In the genomic region with DNA sequence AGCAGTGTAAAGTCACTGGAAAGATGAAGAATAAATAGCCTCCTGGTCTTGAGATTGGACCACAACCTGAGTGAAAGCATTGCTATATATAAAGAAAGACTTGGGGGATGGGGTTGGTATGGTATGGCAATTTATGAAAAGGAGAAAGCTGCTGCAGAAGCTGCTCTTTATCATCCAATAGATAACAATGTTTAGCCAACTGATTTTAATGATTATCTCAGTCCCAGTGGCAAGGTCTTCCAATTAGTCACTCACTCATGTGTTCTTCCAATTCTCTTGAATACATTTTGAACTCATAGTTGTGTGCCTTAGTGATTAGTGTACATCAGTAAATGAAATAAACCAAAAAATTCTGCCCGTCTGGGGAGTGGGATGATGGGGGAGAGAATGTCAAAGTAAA, we compare ENCODE assay signal across 18 cellular contexts. TPM values are rescaled to one million over a fixed set of nuclear protein-coding genes. Genes with fewer than 3 reads are reported as not detected.
DNase-seq lines count a peak whose midpoint lies in the region; ATAC-seq, FAIRE-seq and TF ChIP-seq lines count a peak whose summit lies in the region.
"Had no signal": no experiment of that assay in that cellular context is flagged by ENCODE, and none has a peak within 500 bp of the region (broad histone marks: within the 10 kb centered on the region; RNA-seq: fewer than 3 reads in every experiment).

No MANE protein-coding gene starts in this region.

- 58% methylated on average over 1 of the region's 1 CpG for WGBS in A549 (ENCODE audit: missing lambda C conversion rate)

- H3K4me1 ChIP-seq in A549 = no peaks in the 10 kb centered on the region
- peaks cover 7% of the 10 kb centered on the region for H3K4me1 ChIP-seq in astrocyte (ENCODE audit: insufficient read depth, low read length)
- H3K4me1 ChIP-seq in PC-3 (ENCODE audit: insufficient read depth, low read length) = no peaks in the 10 kb centered on the region

- TF ChIP-seq EP300 in A549 (IDR thresholded peaks at IDR 0.05) = no peak

- H3K9me3 ChIP-seq in A549 (no peaks in the 10 kb centered on the region), astrocyte (ENCODE audit: insufficient read depth, low read depth, low read length) (no peaks in the 10 kb centered on the region), PC-3 (ENCODE audit: low read length) (no peaks in the 10 kb centered on the region)

- H3K9ac ChIP-seq in astrocyte (ENCODE audit: low read length) (no peak overlapping the region), PC-3 (ENCODE audit: low read length) (no peak overlapping the region)

- POLR2A ChIA-PET in A549 (lab: Yijun Ruan, JAX) (no interaction called here), PC-3 (lab: Charles Lee; ENCODE audit: unreplicated experiment) (no interaction called here)

- no peak overlapping the region for H3K4me3 ChIP-seq in A549
- no peak overlapping the region for H3K4me3 ChIP-seq in astrocyte (ENCODE audit: insufficient read depth, low read depth, low read length)
- no peak overlapping the region for H3K4me3 ChIP-seq in PC-3 (ENCODE audit: low read length)

- no peak overlapping the region for H3K27ac Mint-ChIP-seq in astrocyte (ENCODE audit: unreplicated experiment)
- no peak overlapping the region for H3K27ac Mint-ChIP-seq in activated T-cell treated with anti-CD3 and anti-CD28 coated beads, Interleukin-2, amount 50 U/mL, for 24 hours
- no peak overlapping the region for H3K27ac Mint-ChIP-seq in activated T-cell treated with anti-CD3 and anti-CD28 coated beads, Interleukin-2, amount 50 U/mL, for 72 hours
- H3K27ac Mint-ChIP-seq: CD4-positive, CD25-positive, alpha-beta regulatory T cell had no signal

- H3K4me1 Mint-ChIP-seq in astrocyte (ENCODE audit: low read depth, unreplicated experiment) = peaks cover 24% of the 10 kb centered on the region
- H3K4me1 Mint-ChIP-seq in activated T-cell treated with anti-CD3 and anti-CD28 coated beads, Interleukin-2, amount 50 U/mL, for 24 hours (ENCODE audit: low read depth) = no peaks in the 10 kb centered on the region
- no peaks in the 10 kb centered on the region for H3K4me1 Mint-ChIP-seq in activated T-cell treated with anti-CD3 and anti-CD28 coated beads, Interleukin-2, amount 50 U/mL, for 72 hours (ENCODE audit: low read depth)
- H3K4me1 Mint-ChIP-seq: CD4-positive, CD25-positive, alpha-beta regulatory T cell had no signal

- H4K20me1 ChIP-seq in astrocyte (ENCODE audit: insufficient read depth, low read length) (peaks cover 34% of the 10 kb centered on the region), PC-3 (ENCODE audit: low read length) (no peaks in the 10 kb centered on the region)

- TF ChIP-seq POLR2A in A549 (IDR thresholded peaks at IDR 0.05; ENCODE audit: low read length) = no peak

- H3K36me3 ChIP-seq in astrocyte (ENCODE audit: insufficient read depth, low read length) (peaks cover 5% of the 10 kb centered on the region), PC-3 (ENCODE audit: low read depth, low read length) (peaks cover 5% of the 10 kb centered on the region; the same call in 1 of the 2 replicates)

- peaks cover 4% of the 10 kb centered on the region for H3K36me3 Mint-ChIP-seq in astrocyte (ENCODE audit: low read depth, unreplicated experiment)
- H3K36me3 Mint-ChIP-seq in activated T-cell treated with anti-CD3 and anti-CD28 coated beads, Interleukin-2, amount 50 U/mL, for 24 hours (ENCODE audit: low read depth) = no peaks in the 10 kb centered on the region
- no peaks in the 10 kb centered on the region for H3K36me3 Mint-ChIP-seq in activated T-cell treated with anti-CD3 and anti-CD28 coated beads, Interleukin-2, amount 50 U/mL, for 72 hours (ENCODE audit: insufficient read depth in 2 of 2)
- H3K36me3 Mint-ChIP-seq: CD4-positive, CD25-positive, alpha-beta regulatory T cell had no signal

- no peaks in the 10 kb centered on the region for H3K9me3 Mint-ChIP-seq in astrocyte (ENCODE audit: unreplicated experiment)
- H3K9me3 Mint-ChIP-seq in activated T-cell treated with anti-CD3 and anti-CD28 coated beads, Interleukin-2, amount 50 U/mL, for 24 hours = no peaks in the 10 kb centered on the region
- no peaks in the 10 kb centered on the region for H3K9me3 Mint-ChIP-seq in activated T-cell treated with anti-CD3 and anti-CD28 coated beads, Interleukin-2, amount 50 U/mL, for 72 hours

- no peak overlapping the region for H3K27ac ChIP-seq in A549
- H3K27ac ChIP-seq in astrocyte (ENCODE audit: low read depth, low read length) = no peak overlapping the region
- H3K27ac ChIP-seq in PC-3 (ENCODE audit: low read length) = no peak overlapping the region
- H3K27ac ChIP-seq: HL-60, RWPE1 had no signal

- H3K27me3 ChIP-seq in astrocyte (ENCODE audit: insufficient read depth, low read length) = no peaks in the 10 kb centered on the region
- H3K27me3 ChIP-seq in PC-3 (ENCODE audit: low read length) = no peaks in the 10 kb centered on the region

- no peaks in the 10 kb centered on the region for H3K27me3 Mint-ChIP-seq in astrocyte (ENCODE audit: low read depth, unreplicated experiment)
- peaks cover under 1% of the 10 kb centered on the region for H3K27me3 Mint-ChIP-seq in activated T-cell treated with anti-CD3 and anti-CD28 coated beads, Interleukin-2, amount 50 U/mL, for 24 hours
- no peaks in the 10 kb centered on the region for H3K27me3 Mint-ChIP-seq in activated T-cell treated with anti-CD3 and anti-CD28 coated beads, Interleukin-2, amount 50 U/mL, for 72 hours (ENCODE audit: low read depth)
- H3K27me3 Mint-ChIP-seq: CD4-positive, CD25-positive, alpha-beta regulatory T cell had no signal

- no peak overlapping the region for H3K4me3 Mint-ChIP-seq in astrocyte (ENCODE audit: unreplicated experiment)
- no peak overlapping the region for H3K4me3 Mint-ChIP-seq in activated T-cell treated with anti-CD3 and anti-CD28 coated beads, Interleukin-2, amount 50 U/mL, for 24 hours
- no peak overlapping the region for H3K4me3 Mint-ChIP-seq in activated T-cell treated with anti-CD3 and anti-CD28 coated beads, Interleukin-2, amount 50 U/mL, for 72 hours
- H3K4me3 Mint-ChIP-seq: CD4-positive, CD25-positive, alpha-beta regulatory T cell had no signal

- H3F3A ChIP-seq in PC-3 (ENCODE audit: low read length, unreplicated experiment) = no peaks in the 10 kb centered on the region

- no peak for TF ChIP-seq RAD21 in A549 (conservative IDR thresholded peaks at IDR 0.05 in 1 of 2, IDR thresholded peaks at IDR 0.05 in 1 of 2)

- FAIRE-seq in A549 (lab: Jason Lieb, UNC) (peak; percentile 23), astrocyte (lab: Jason Lieb, UNC) (no peak), urothelium cell line (lab: Jason Lieb, UNC) (no peak)
- FAIRE-seq: H54, HTR-8/SVneo had no signal

- BruUV-seq in PC-3 (replicated peaks; lab: Mats Ljungman, UMichigan) = no TSS peak

- H2AFZ ChIP-seq in astrocyte (ENCODE audit: low read depth, low read length) (no peak overlapping the region), PC-3 (ENCODE audit: low read length) (no peak overlapping the region)

- ATAC-seq in A549 = no peak; a peak in 1 of 6 replicates
- ATAC-seq in left lobe of liver = peak; percentile 33
- no peak for ATAC-seq in activated T-cell treated with anti-CD3 and anti-CD28 coated beads, Interleukin-2, amount 50 U/mL, for 72 hours (replicated peaks in 1 of 2)
- no peak for ATAC-seq in PC-3

- no peak for TF ChIP-seq CTCF in A549 (IDR thresholded peaks at IDR 0.05)
- no peak for TF ChIP-seq CTCF in astrocyte (IDR thresholded peaks at IDR 0.05; ENCODE audit: insufficient read depth, low read depth, low read length)
- no peak for TF ChIP-seq CTCF in PC-3 (conservative IDR thresholded peaks at IDR 0.05; ENCODE audit: low read depth, low read length)

- peaks cover 57% of the 10 kb centered on the region for H3K79me2 ChIP-seq in astrocyte (ENCODE audit: insufficient read depth, low read length)
- H3K79me2 ChIP-seq in PC-3 (ENCODE audit: low read length) = peaks cover 58% of the 10 kb centered on the region

- DNase-seq in A549 (ENCODE audit: low read depth in 1 of 2, low spot score in 1 of 2) (no peak), EH (ENCODE audit: low read depth) (peak; percentile 16), astrocyte (ENCODE audit: low read depth) (peak; percentile 16), left lobe of liver (ENCODE audit: low spot score) (no peak), urothelium cell line (ENCODE audit: low spot score) (no peak), PC-3 (no peak)
- DNase-seq in activated T-cell treated with anti-CD3 and anti-CD28 coated beads, Interleukin-2, amount 50 U/mL, for 24 hours = no peak
- no peak for DNase-seq in activated T-cell treated with anti-CD3 and anti-CD28 coated beads, Interleukin-2, amount 50 U/mL, for 72 hours
- DNase-seq: Calu3; CD4-positive, CD25-positive, alpha-beta regulatory T cell; NCI-H2029; NCI-H2171 treated with DMSO at 0.1 percent for 48 hours; NCI-H446 treated with DMSO at 0.1 percent for 48 hours; OCI-M1 had no signal

- no peaks in the 10 kb centered on the region for H3K9me2 ChIP-seq in PC-3 (replicated peaks; ENCODE audit: low read length)

- CTCF ChIA-PET in A549 (lab: Yijun Ruan, JAX) (no interaction called here), PC-3 (lab: Charles Lee) (no interaction called here)

- intact Hi-C loops in PC-3 (cut with micrococcal nuclease) = no loop called here

- H3K4me2 ChIP-seq in A549 (no peak overlapping the region), astrocyte (ENCODE audit: low read length) (peak overlapping the region; percentile 6), PC-3 (ENCODE audit: low read length) (no peak overlapping the region)

TF ChIP-seq in A549, 52 proteins besides CTCF, POLR2A, EP300 and RAD21 (continues in another document):
- TF ChIP-seq ZFP36 (IDR thresholded peaks at IDR 0.05; ENCODE audit: borderline replicate concordance, partially characterized antibody) = no peak
- no peak for TF ChIP-seq JUN (IDR thresholded peaks at IDR 0.05)
- no peak for TF ChIP-seq GATA3 (IDR thresholded peaks at IDR 0.05; ENCODE audit: borderline replicate concordance)
- no peak for TF ChIP-seq RCOR1 (IDR thresholded peaks at IDR 0.05; ENCODE audit: low read depth, low read length)
- no peak for TF ChIP-seq ZC3H11A (IDR thresholded peaks at IDR 0.05)
- TF ChIP-seq MAFK (IDR thresholded peaks at IDR 0.05; ENCODE audit: partially characterized antibody) = no peak
- TF ChIP-seq HDAC2 (IDR thresholded peaks at IDR 0.05) = no peak
- no peak for TF ChIP-seq NR3C1 (IDR thresholded peaks at IDR 0.05)
- no peak for TF ChIP-seq NFE2L2 (conservative IDR thresholded peaks at IDR 0.05; ENCODE audit: low read length)
- TF ChIP-seq, protein P1, sequence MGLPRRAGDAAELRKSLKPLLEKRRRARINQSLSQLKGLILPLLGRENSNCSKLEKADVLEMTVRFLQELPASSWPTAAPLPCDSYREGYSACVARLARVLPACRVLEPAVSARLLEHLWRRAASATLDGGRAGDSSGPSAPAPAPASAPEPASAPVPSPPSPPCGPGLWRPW (IDR thresholded peaks at IDR 0.05) = no peak

RNA-seq across cellular contexts. Expression of a gene that starts 10.3 kb away (rescaled TPM):
- polyA plus RNA-seq in A549 (2011; rRNA removed) (13.2 and 14.0 TPM in 2 replicates), A549 (2017; fragmentation: RNase III; extraction: RNeasy Plus Mini Kit Qiagen cat#74134 plus additional on column Dnase treatment) (6.1 to 8.6 TPM (median 7.6 TPM) in 3 replicates)
- 2.7 and 2.9 TPM in 2 replicates for polyA plus RNA-seq in A549 (2012; cell fraction: cytosol; rRNA removed)
- 2.6 and 3.6 TPM in 2 replicates for polyA plus RNA-seq in A549 (2012; cell fraction: nucleus; rRNA removed)
- 9.9 and 11.5 TPM in 2 replicates for polyA minus RNA-seq in A549 (2011; rRNA and poly(A)+ RNA removed)
- total RNA-seq in astrocyte (35.5 and 38.9 TPM in 2 replicates), left lobe of liver (15.8 TPM), PC-3 (2014; rRNA removed) (16.7 and 18.4 TPM in 2 replicates)
- 1 to 10 TPM; 3.7 to 4.6 TPM for total RNA-seq in activated T-cell treated with anti-CD3 and anti-CD28 coated beads, Interleukin-2, amount 50 U/mL, for 72 hours

Comparison
In these comparisons a context has a peak if more than half of its experiments do, and no peak if none do; other contexts are left out.
1. DNase-seq: peak in EH (single experiment) and astrocyte (single experiment); none in A549 (0 of 2), left lobe of liver (single experiment), activated T-cell treated with anti-CD3 and anti-CD28 coated beads, Interleukin-2, amount 50 U/mL, for 24 hours (single experiment), urothelium cell line (single experiment), activated T-cell treated with anti-CD3 and anti-CD28 coated beads, Interleukin-2, amount 50 U/mL, for 72 hours (0 of 2) and PC-3 (single experiment).